14 cellular contexts compared by ENCODE assay signal in genomic region chr4:109708990-109709389, GRCh38. TPM values are rescaled to one million over a fixed set of nuclear protein-coding genes. Genes with fewer than 3 reads are reported as not detected.
DNase-seq lines count a peak whose midpoint lies in the region; ATAC-seq lines count a peak whose summit lies in the region.
"Had no signal": no experiment of that assay in that cellular context is flagged by ENCODE, and none has a peak within 500 bp of the region (broad histone marks: within the 10 kb centered on the region; RNA-seq: fewer than 3 reads in every experiment).

No MANE protein-coding gene starts in this region.

- peak; percentile 8 for DNase-seq in GM19240 (ENCODE audit: insufficient read length, low spot score)
- DNase-seq in globus pallidus (ENCODE audit: low spot score), result no peak
- no peak for DNase-seq in Right ventricle myocardium superior
- no peak for DNase-seq in GDM1 (lab: John Stamatoyannopoulos, UW)
- DNase-seq: activated CD4-positive, alpha-beta memory T cell treated with anti-CD3 and anti-CD28 coated beads, Interleukin-2, amount 10 ng/mL, durations not matched to agents 7 days and 5 days; activated naive CD4-positive, alpha-beta T cell treated with anti-CD3 and anti-CD28 coated beads for 36 hours; caudate nucleus; H7; hypothalamus; NCI-H2081 treated with DMSO at 0.1 percent for 48 hours; T-helper 1 cell had no signal

- intact Hi-C loops in Right ventricle myocardium superior (cut with DNase I), result no loop called here

- ATAC-seq in GM21825 (IDR thresholded peaks at IDR 0.05; ENCODE audit: unreplicated experiment), result peak; percentile 80
- ATAC-seq in HG03135 (IDR thresholded peaks at IDR 0.05; ENCODE audit: unreplicated experiment), result peak; percentile 84
- ATAC-seq in Right ventricle myocardium superior (ENCODE audit: poor library complexity), result no peak
- ATAC-seq in HG03571 (IDR thresholded peaks at IDR 0.05; ENCODE audit: unreplicated experiment), result no peak

RNA-seq across cellular contexts. Expression of gene CASP6, which starts 5.7 kb away (rescaled TPM):
- total RNA-seq in Right ventricle myocardium superior, result 7.0 TPM

RNA-seq across cellular contexts. Expression of gene PLA2G12A, which starts 20.9 kb away (rescaled TPM):
- total RNA-seq in Right ventricle myocardium superior, result 59.1 TPM

Comparison
In these comparisons a context has a peak if more than half of its experiments do, and no peak if none do; other contexts are left out.
1. ATAC-seq: peak in GM21825 (single experiment) and HG03135 (single experiment); none in Right ventricle myocardium superior (single experiment) and HG03571 (single experiment).